Comparison of ENCODE assay signal across 29 cellular contexts in the genomic region with DNA sequence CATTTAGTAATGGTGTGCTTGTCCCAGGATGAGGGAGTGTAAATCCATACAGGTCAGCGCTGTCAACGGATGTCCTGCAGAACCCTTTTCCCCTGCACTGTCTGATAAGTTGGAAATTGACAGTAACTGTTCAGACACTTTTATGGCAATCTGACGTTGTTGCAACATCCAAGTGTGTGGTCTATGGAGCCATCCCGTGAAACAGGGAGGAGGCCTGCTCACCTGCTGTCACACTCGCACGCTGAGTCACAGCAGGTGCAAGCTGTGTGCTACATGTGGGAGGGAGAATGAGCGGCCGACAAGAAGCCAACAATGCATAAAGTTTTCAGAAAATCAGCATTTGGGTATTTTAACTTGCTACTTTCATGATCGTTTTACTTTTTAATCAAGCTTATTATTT. TPM values are rescaled to one million over a fixed set of nuclear protein-coding genes. Genes with fewer than 3 reads are reported as not detected.
DNase-seq lines count a peak whose midpoint lies in the region; ATAC-seq, FAIRE-seq and TF ChIP-seq lines count a peak whose summit lies in the region.
"Had no signal": no experiment of that assay in that cellular context is flagged by ENCODE, and none has a peak within 500 bp of the region (broad histone marks: within the 10 kb centered on the region; RNA-seq: fewer than 3 reads in every experiment).

No MANE protein-coding gene starts in this region.

- no peak for ATAC-seq in pancreas
- ATAC-seq: activated CD8-positive, alpha-beta T cell treated with anti-CD3 and anti-CD28 coated beads, Interleukin-2, amount 10 ng/mL, durations not matched to agents 7 days and 5 days; CD8-positive, alpha-beta T cell; Panc1; psoas muscle had no signal

- CTCF ChIA-PET in MCF 10A (lab: Yijun Ruan, JAX), result interaction anchor here (0.6 to 10.5 kb wide), 4 partner anchors 468 to 820 kb away, joined by 3 to 172 read pairs (median 3); no protein-coding TSS in a partner anchor
- CTCF ChIA-PET in mammary epithelial cell (lab: Charles Lee; ENCODE audit: low non-redundant PET), result no interaction called here

- no peaks in the 10 kb centered on the region for H3K27me3 ChIP-seq in mammary epithelial cell (ENCODE audit: insufficient read depth, low read length)
- H3K27me3 ChIP-seq in trophoblast cell (ENCODE audit: insufficient read depth, low read length), result no peaks in the 10 kb centered on the region
- H3K27me3 ChIP-seq in pancreas, result no peaks in the 10 kb centered on the region
- H3K27me3 ChIP-seq: sigmoid colon had no signal

- WGBS in mammary epithelial cell (ENCODE audit: low coverage, missing lambda C conversion rate), result 85% methylated on average over 8 of the region's 9 CpGs
- no CpG with 5 or more reads among the region's 9 CpGs for WGBS in trophoblast cell (ENCODE audit: extremely low coverage, insufficient coverage, insufficient read length)
- WGBS in pancreas, 2 donors, result 70 to 73% methylated on average over 9 of the region's 9 CpGs

- H3K36me3 ChIP-seq in mammary epithelial cell (ENCODE audit: insufficient read depth, low read length) (no peaks in the 10 kb centered on the region), trophoblast cell (ENCODE audit: control insufficient read depth in 1 of 2, insufficient read depth in 2 of 2, low read length in 2 of 2) (no peaks in the 10 kb centered on the region), pancreas (no peaks in the 10 kb centered on the region)
- H3K36me3 ChIP-seq: sigmoid colon, transverse colon had no signal

- BruUV-seq in MCF 10A (replicated peaks; lab: Mats Ljungman, UMichigan) (no TSS peak), mammary epithelial cell (replicated peaks; lab: Mats Ljungman, UMichigan) (no TSS peak)

- no peak overlapping the region for H3K23ac ChIP-seq in trophoblast cell (ENCODE audit: low read length)

- H3K27ac ChIP-seq in mammary epithelial cell (ENCODE audit: insufficient read depth, low read depth, low read length) (no peak overlapping the region), trophoblast cell (ENCODE audit: low read depth, low read length) (no peak overlapping the region), pancreas (no peak overlapping the region)
- H3K27ac ChIP-seq: HL-60, psoas muscle, sigmoid colon, transverse colon had no signal

- no peak overlapping the region for H2AK5ac ChIP-seq in trophoblast cell (ENCODE audit: low read length)

- intact Hi-C loops in MCF 10A (cut with micrococcal nuclease) (no loop called here), mammary epithelial cell (cut with micrococcal nuclease) (no loop called here), pancreas (cut with DNase I) (no loop called here)

- H2BK5ac ChIP-seq in trophoblast cell (ENCODE audit: low read depth, low read length, poor library complexity), result no peak overlapping the region

- H4K12ac ChIP-seq in trophoblast cell (ENCODE audit: low read depth, low read length), result no peak overlapping the region

- no peaks in the 10 kb centered on the region for H3K4me1 Mint-ChIP-seq in MCF 10A (ENCODE audit: insufficient read depth, unreplicated experiment)

- POLR2A ChIA-PET in MCF 10A (lab: Yijun Ruan, JAX), result interaction anchor here (0.6 to 1.5 kb wide), 3 partner anchors 294 to 597 kb away, joined by 3 to 4 read pairs (median 3); no protein-coding TSS in a partner anchor

- H3K27ac Mint-ChIP-seq in MCF 10A (ENCODE audit: low read depth, unreplicated experiment), result no peak overlapping the region
- H3K27ac Mint-ChIP-seq: activated CD8-positive, alpha-beta T cell treated with anti-CD3 and anti-CD28 coated beads, Interleukin-2, amount 10 ng/mL, durations not matched to agents 7 days and 5 days; activated T-helper 2 cell treated with anti-CD3 and anti-CD28 coated beads, Interferon-gamma antibody, Interleukin-2, Interleukin-4, amounts not matched to agents 10 μg/mL and 5 μg/mL and 100 μg/mL, durations not matched to agents 14 hours and 24 hours and 36 hours; brain; CD8-positive, alpha-beta T cell; dendritic cell treated with granulocyte-macrophage colony-stimulating factor and Interleukin-4, amounts not matched to agents 40 ng/mL and 50 ng/mL, for 4 days; natural killer cell had no signal

- no peak overlapping the region for H2BK120ac ChIP-seq in trophoblast cell (ENCODE audit: insufficient read depth, low read length, poor library complexity)

- no peak overlapping the region for H3K4ac ChIP-seq in trophoblast cell (ENCODE audit: low read depth, low read length)

- H3K79me2 ChIP-seq in mammary epithelial cell (ENCODE audit: insufficient read depth, low read length) (no peaks in the 10 kb centered on the region), trophoblast cell (ENCODE audit: control insufficient read depth, insufficient read depth, low read length, poor library complexity) (no peaks in the 10 kb centered on the region)

- H3K9ac ChIP-seq in mammary epithelial cell (ENCODE audit: insufficient read depth, low read length) (no peak overlapping the region), trophoblast cell (ENCODE audit: low read length) (no peak overlapping the region)

- H4K20me1 ChIP-seq in mammary epithelial cell (ENCODE audit: insufficient read depth, low read length), result no peaks in the 10 kb centered on the region

- no peak overlapping the region for H3K4me2 ChIP-seq in mammary epithelial cell (ENCODE audit: insufficient read depth, low read depth, low read length)
- no peak overlapping the region for H3K4me2 ChIP-seq in trophoblast cell (ENCODE audit: low read length)

- H3K14ac ChIP-seq in trophoblast cell (ENCODE audit: low read length), result no peak overlapping the region

- no peak for TF ChIP-seq CTCF in MCF 10A (IDR thresholded peaks at IDR 0.05; ENCODE audit: unreplicated experiment)
- no peak for TF ChIP-seq CTCF in mammary epithelial cell (conservative IDR thresholded peaks at IDR 0.05 in 1 of 2, IDR thresholded peaks at IDR 0.05 in 1 of 2; ENCODE audit: extremely low read depth in 1 of 2, insufficient read depth in 1 of 2, low read depth in 1 of 2, low read length in 2 of 2)
- no peak for TF ChIP-seq CTCF in pancreas (IDR thresholded peaks at IDR 0.05)

- H3K27me3 Mint-ChIP-seq in MCF 10A (ENCODE audit: insufficient read depth, unreplicated experiment), result peaks cover 9% of the 10 kb centered on the region

- H2AFZ ChIP-seq in mammary epithelial cell (ENCODE audit: low read depth, low read length), result no peak overlapping the region
- H2AFZ ChIP-seq in trophoblast cell (ENCODE audit: insufficient read depth, low read length, poor library complexity), result no peak overlapping the region

- no peak overlapping the region for H3K4me3 ChIP-seq in mammary epithelial cell (replicated peaks in 1 of 3; ENCODE audit: insufficient read depth in 1 of 3, low read depth in 2 of 3, low read length in 3 of 3)
- no peak overlapping the region for H3K4me3 ChIP-seq in trophoblast cell (ENCODE audit: low read depth, low read length)
- H3K4me3 ChIP-seq in pancreas, result no peak overlapping the region
- H3K4me3 ChIP-seq: lung, psoas muscle, sigmoid colon, transverse colon had no signal

- H3K9me3 ChIP-seq in mammary epithelial cell (replicated peaks; ENCODE audit: insufficient read depth, low read length) (no peaks in the 10 kb centered on the region), trophoblast cell (ENCODE audit: insufficient read depth, low read depth, low read length) (no peaks in the 10 kb centered on the region), pancreas (no peaks in the 10 kb centered on the region)
- H3K9me3 ChIP-seq: psoas muscle, sigmoid colon, transverse colon had no signal

- H3K4me3 Mint-ChIP-seq in MCF 10A (ENCODE audit: unreplicated experiment), result no peak overlapping the region
- H3K4me3 Mint-ChIP-seq: activated CD8-positive, alpha-beta T cell treated with anti-CD3 and anti-CD28 coated beads, Interleukin-2, amount 10 ng/mL, durations not matched to agents 7 days and 5 days; brain; CD8-positive, alpha-beta T cell; dendritic cell treated with granulocyte-macrophage colony-stimulating factor and Interleukin-4, amounts not matched to agents 40 ng/mL and 50 ng/mL, for 4 days; natural killer cell had no signal

- H3K4me1 ChIP-seq in mammary epithelial cell (ENCODE audit: insufficient read depth, low read length) (no peaks in the 10 kb centered on the region), trophoblast cell (ENCODE audit: control insufficient read depth in 1 of 2, insufficient read depth in 2 of 2, low read length in 2 of 2) (no peaks in the 10 kb centered on the region), pancreas (no peaks in the 10 kb centered on the region)

- no peak overlapping the region for H2BK12ac ChIP-seq in trophoblast cell (ENCODE audit: low read length)

- no peak for FAIRE-seq in pancreas (lab: Jason Lieb, UNC)
- FAIRE-seq: frontal cortex, H54 had no signal

- H4K8ac ChIP-seq in trophoblast cell (ENCODE audit: low read depth, low read length), result no peak overlapping the region

- H3K36me3 Mint-ChIP-seq in MCF 10A (ENCODE audit: insufficient read depth, unreplicated experiment), result peaks cover 6% of the 10 kb centered on the region
- H3K36me3 Mint-ChIP-seq: brain; CD8-positive, alpha-beta T cell; natural killer cell had no signal

- H4K91ac ChIP-seq in trophoblast cell (ENCODE audit: low read depth, low read length), result no peak overlapping the region

- H3K9me3 Mint-ChIP-seq in MCF 10A (ENCODE audit: unreplicated experiment), result no peaks in the 10 kb centered on the region
- H3K9me3 Mint-ChIP-seq: activated T-helper 2 cell treated with anti-CD3 and anti-CD28 coated beads, Interferon-gamma antibody, Interleukin-2, Interleukin-4, amounts not matched to agents 10 μg/mL and 5 μg/mL and 100 μg/mL, durations not matched to agents 14 hours and 24 hours and 36 hours; brain; CD8-positive, alpha-beta T cell; dendritic cell treated with granulocyte-macrophage colony-stimulating factor and Interleukin-4, amounts not matched to agents 40 ng/mL and 50 ng/mL, for 4 days; natural killer cell had no signal

- no peak overlapping the region for H3K18ac ChIP-seq in trophoblast cell (ENCODE audit: low read length)

- dilution Hi-C loops in mammary epithelial cell (cut with HindIII; ENCODE audit: low sequenced_read_pairs), result no loop called here

- no peaks in the 10 kb centered on the region for H3K79me1 ChIP-seq in trophoblast cell (ENCODE audit: low read length)

- in situ Hi-C loops in mammary epithelial cell (cut with MboI; ENCODE audit: low sequenced_read_pairs in 2 of 2), result loop anchor here in 1 of 2 donors (10.0 kb wide), 1 partner anchor 467 kb away; no protein-coding TSS in a partner anchor

- peak; percentile 56 for DNase-seq in MCF 10A (ENCODE audit: unreplicated experiment)
- DNase-seq in mammary epithelial cell, result no peak
- DNase-seq in NCI-H2107 (lab: John Stamatoyannopoulos, UW), result peak; percentile 29
- peak; percentile 49 for DNase-seq in SHP77 treated with DMSO at 0.1 percent for 48 hours (lab: John Stamatoyannopoulos, UW)
- peak; percentile 53 to 61 for DNase-seq in trophoblast cell
- DNase-seq in hypothalamus (lab: John Stamatoyannopoulos, UW), result no peak
- no peak for DNase-seq in pancreas
- DNase-seq in amygdala (lab: John Stamatoyannopoulos, UW), result no peak
- DNase-seq: activated CD4-positive, alpha-beta T cell treated with anti-CD3 and anti-CD28 coated beads for 4 hours; activated CD8-positive, alpha-beta T cell treated with anti-CD3 and anti-CD28 coated beads, Interleukin-2, amount 10 ng/mL, durations not matched to agents 7 days and 5 days; activated naive CD4-positive, alpha-beta T cell treated with anti-CD3 and anti-CD28 coated beads, Interleukin-2, amount 50 U/mL, for 16 hours; CD8-positive, alpha-beta T cell; DMS 273 treated with DMSO at 0.1 percent for 48 hours; natural killer cell; NCI-H187; occipital lobe; psoas muscle; Right ventricle myocardium superior; sigmoid colon; stimulated activated CD4-positive, alpha-beta T cell treated with anti-CD3 and anti-CD28 coated beads, Interleukin-4, amount 100 ng/mL, for 4 hours; transverse colon had no signal

RNA-seq across cellular contexts. Expression of a gene that starts 43.7 kb away (rescaled TPM):
- total RNA-seq in MCF 10A (2022) (2.9 and 3.2 TPM in 2 replicates), mammary epithelial cell (10 to 100 TPM in 1 of 2 donors, 1 to 10 TPM in 1; 5.4 to 12.5 TPM), pancreas (1 to 10 TPM; 2.4 to 5.9 (median 3.7) TPM)
- polyA plus RNA-seq in mammary epithelial cell (3.1 TPM), pancreas (1 to 10 TPM; 2.8 to 6.6 TPM)
- not detected for polyA minus RNA-seq in mammary epithelial cell
- polyA plus RNA-seq in trophoblast cell (2013), result 1.0 and 1.1 TPM in 2 replicates

Comparison
In these comparisons a context has a peak if more than half of its experiments do, and no peak if none do; other contexts are left out.
1. DNase-seq: peak in MCF 10A (single experiment), NCI-H2107 (single experiment), SHP77 treated with DMSO at 0.1 percent for 48 hours (single experiment) and trophoblast cell (2 of 2); none in mammary epithelial cell (single experiment), hypothalamus (0 of 51), pancreas (0 of 6) and amygdala (0 of 56).